ENCODE assay signal across 8 cellular contexts in the genomic region with DNA sequence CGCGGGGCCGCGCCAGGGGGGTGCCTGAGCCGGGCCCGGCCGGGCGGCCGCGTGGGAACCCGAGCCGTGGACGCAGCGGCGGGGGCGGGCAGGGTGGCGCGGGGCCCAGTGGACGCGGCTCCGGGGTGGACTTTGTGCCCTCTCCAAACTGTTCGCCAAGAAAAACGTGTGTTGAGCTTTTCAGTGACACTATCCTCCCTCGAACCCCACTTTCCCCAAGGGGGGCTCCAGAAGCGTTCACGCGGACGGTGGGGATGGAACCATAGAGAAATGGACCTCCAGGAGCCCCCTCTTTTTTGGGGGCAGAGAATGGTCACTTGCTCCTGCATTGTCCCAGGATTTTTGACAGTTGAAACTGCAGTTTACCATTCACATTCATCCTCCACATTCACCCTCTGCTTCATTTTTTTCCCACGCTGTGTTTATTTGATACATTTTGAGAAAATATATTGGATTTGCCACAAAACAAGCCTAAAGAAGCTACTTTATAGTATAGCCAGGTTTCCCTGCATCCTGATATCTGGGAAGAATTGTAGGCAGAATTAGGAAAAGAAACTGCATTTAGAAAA. TPM values are rescaled to one million over a fixed set of nuclear protein-coding genes. Genes with fewer than 3 reads are reported as not detected.
DNase-seq lines count a peak whose midpoint lies in the region; ATAC-seq lines count a peak whose summit lies in the region.

No MANE protein-coding gene starts in this region.

- peak overlapping the region; percentile 93 for H3K9ac ChIP-seq in GM23248
- peak overlapping the region; percentile 92 to 99 (median 92) for H3K9ac ChIP-seq in skeletal muscle tissue (ENCODE audit: low read depth in 1 of 3, low read length in 3 of 3)

- H3K4me3 ChIP-seq in GM23248 (peak overlapping the region; percentile 80), skeletal muscle tissue (ENCODE audit: low read length in 3 of 3) (peak overlapping the region; percentile 75 to 86 (median 80))

- H3K4me3 Mint-ChIP-seq in T-helper 17 cell, result peak overlapping the region; percentile 99

- no peak for ATAC-seq in T-helper 17 cell
- ATAC-seq in GM19328 (IDR thresholded peaks at IDR 0.05; ENCODE audit: unreplicated experiment), result no peak

- H3K4me1 ChIP-seq in GM23248 (ENCODE audit: insufficient read depth) (peaks cover 26% of the 10 kb centered on the region), skeletal muscle tissue (ENCODE audit: control insufficient read depth in 3 of 3, insufficient read depth in 3 of 3, low read length in 3 of 3) (peaks cover 12 to 28% (median 20%) of the 10 kb centered on the region in 3 donors)

- H3K27me3 ChIP-seq in GM23248 (replicated peaks; ENCODE audit: insufficient read depth), result no peaks in the 10 kb centered on the region
- no peaks in the 10 kb centered on the region for H3K27me3 ChIP-seq in skeletal muscle tissue (ENCODE audit: control insufficient read depth in 3 of 3, insufficient read depth in 3 of 3, low read length in 3 of 3)

- H4K20me1 ChIP-seq in GM23248 (ENCODE audit: insufficient read depth), result no peaks in the 10 kb centered on the region

- H3K36me3 ChIP-seq in GM23248 (ENCODE audit: low read depth) (no peaks in the 10 kb centered on the region), skeletal muscle tissue (ENCODE audit: control insufficient read depth in 3 of 3, insufficient read depth in 3 of 3, low read length in 3 of 3) (no peaks in the 10 kb centered on the region)

- 1% methylated on average over 8 to 16 of the region's 29 CpGs for WGBS in GM23248 (ENCODE audit: low coverage in 1 of 2, low lambda C conversion rate in 2 of 2, missing lambda C conversion rate in 2 of 2), 2 experiments

- H3K79me2 ChIP-seq in GM23248 (ENCODE audit: insufficient read depth), result peaks cover 10% of the 10 kb centered on the region; the same call in 1 of the 2 replicates

- H3K27ac ChIP-seq in GM23248 (peak overlapping the region; percentile 95), skeletal muscle tissue (ENCODE audit: low read depth, low read length) (peak overlapping the region; percentile 98)

- in situ Hi-C loops in GM23248 (cut with MboI), result no loop called here

- H3K4me1 Mint-ChIP-seq in T-helper 17 cell, result peaks cover 25% of the 10 kb centered on the region

- peaks cover 29% of the 10 kb centered on the region for H3F3A ChIP-seq in GM23248 (ENCODE audit: insufficient read depth)

- H3K27ac Mint-ChIP-seq in T-helper 17 cell, result peak overlapping the region; percentile 100

- H2AFZ ChIP-seq in GM23248, result peak overlapping the region; percentile 63

- peaks cover 7% of the 10 kb centered on the region for H3K36me3 Mint-ChIP-seq in T-helper 17 cell (ENCODE audit: low read depth)

- no peaks in the 10 kb centered on the region for H3K9me2 ChIP-seq in GM23248 (ENCODE audit: insufficient read depth)

- H3K9me3 ChIP-seq in GM23248 (ENCODE audit: low read depth) (no peaks in the 10 kb centered on the region), T-helper 17 cell (ENCODE audit: control insufficient read depth, low read length, poor library complexity, severe bottlenecking) (no peaks in the 10 kb centered on the region), skeletal muscle tissue (ENCODE audit: control insufficient read depth in 3 of 3, low read length in 3 of 3) (no peaks in the 10 kb centered on the region)

- H3K4me2 ChIP-seq in GM23248 (ENCODE audit: unreplicated experiment), result peak overlapping the region; percentile 81

- H3K27me3 Mint-ChIP-seq in T-helper 17 cell, result no peaks in the 10 kb centered on the region

- DNase-seq in GM23248, result no peak
- DNase-seq in T-helper 17 cell, result no peak
- DNase-seq in foreskin melanocyte, result peak; percentile 10
- no peak for DNase-seq in COLO829 (ENCODE audit: low spot score)
- DNase-seq in NCI-H2081 (lab: John Stamatoyannopoulos, UW), result no peak
- DNase-seq in NCI-H2196 (lab: John Stamatoyannopoulos, UW; ENCODE audit: unreplicated experiment), result no peak

RNA-seq across cellular contexts. Expression of gene HIVEP1, which starts 2.8 kb away (rescaled TPM):
- 7.1 and 15.2 TPM in 2 replicates for total RNA-seq in GM23248 (2014; rRNA removed; shearing (Covaris generic))
- polyA plus RNA-seq in GM23248 (2016; fragmentation: Nextera tagmentation; extraction: Ambion mirVana), result 3.3 and 3.8 TPM in 2 replicates
- total RNA-seq in T-helper 17 cell, result 10 to 100 TPM; 63.4 to 70.0 TPM
- 19.8 TPM for total RNA-seq in skeletal muscle tissue
